Comparison of ENCODE assay signal across 21 cellular contexts in the genomic region with DNA sequence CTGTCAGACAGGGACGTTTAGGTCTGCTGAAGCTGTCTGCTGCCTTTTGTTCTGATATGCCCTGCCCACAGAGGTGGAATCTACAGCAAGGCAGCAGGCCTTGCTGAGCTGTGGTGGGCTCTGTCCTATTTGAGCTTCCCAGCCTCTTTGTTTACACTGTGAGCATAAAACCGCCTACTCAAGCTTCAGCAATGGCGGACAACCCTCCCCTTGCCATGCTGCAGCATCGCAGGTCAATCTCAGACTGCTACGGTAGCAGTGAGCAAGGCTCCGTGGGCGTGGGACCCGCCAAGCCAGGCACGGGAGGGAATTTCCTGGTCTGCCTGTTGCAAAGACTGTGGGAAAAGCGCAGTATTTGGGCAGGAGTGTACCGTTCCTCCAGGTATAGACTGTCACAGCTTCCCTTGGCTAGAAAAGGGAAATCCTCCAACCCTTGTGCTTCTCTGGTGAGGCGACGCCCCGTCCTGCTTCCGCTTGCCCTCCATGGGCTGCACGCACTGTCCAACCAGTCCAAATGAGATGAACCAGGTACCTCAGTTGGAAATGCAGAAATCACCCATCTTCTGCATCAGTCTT.
"Had no signal": no experiment of that assay in that cellular context is flagged by ENCODE, and none has a peak within 500 bp of the region (broad histone marks: within the 10 kb centered on the region; RNA-seq: fewer than 3 reads in every experiment).

No MANE protein-coding gene starts in this region.

- ATAC-seq: activated CD4-positive, alpha-beta T cell treated with anti-CD3 and anti-CD28 coated beads for 36 hours; foreskin keratinocyte; left lobe of liver; psoas muscle; right lobe of liver; stimulated activated memory B cell treated with anti-CD40 and anti-IgM and Interleukin-4, amounts not matched to agents 10 μg/mL and 1 μg/mL and 100 μg/mL, for 72 hours; upper lobe of right lung had no signal

- H3K27ac Mint-ChIP-seq: activated CD4-positive, alpha-beta T cell treated with anti-CD3 and anti-CD28 coated beads for 36 hours; activated naive CD8-positive, alpha-beta T cell; dendritic cell treated with granulocyte-macrophage colony-stimulating factor and Interleukin-4, amounts not matched to agents 40 ng/mL and 50 ng/mL, for 4 days; stimulated activated memory B cell treated with anti-CD40 and anti-IgM and Interleukin-4, amounts not matched to agents 10 μg/mL and 1 μg/mL and 100 μg/mL, for 72 hours; T-helper 2 cell treated with Interferon-gamma antibody and Interleukin-4, amounts not matched to agents 5 μg/mL and 100 μg/mL, for 36 hours had no signal

- H3K27me3 ChIP-seq: ovary, right lobe of liver had no signal

- H3K4me1 ChIP-seq: foreskin keratinocyte, right lobe of liver, upper lobe of right lung had no signal

- H3K27ac ChIP-seq: foreskin keratinocyte, ovary, psoas muscle, right lobe of liver, thoracic aorta, upper lobe of right lung had no signal

- H3K9me3 Mint-ChIP-seq: dendritic cell treated with granulocyte-macrophage colony-stimulating factor and Interleukin-4, amounts not matched to agents 40 ng/mL and 50 ng/mL, for 4 days; stimulated activated memory B cell treated with anti-CD40 and anti-IgM and Interleukin-4, amounts not matched to agents 10 μg/mL and 1 μg/mL and 100 μg/mL, for 72 hours; T-helper 2 cell treated with Interferon-gamma antibody and Interleukin-4, amounts not matched to agents 5 μg/mL and 100 μg/mL, for 36 hours had no signal

- H3K36me3 ChIP-seq: ovary, right lobe of liver, thoracic aorta, upper lobe of right lung had no signal

- DNase-seq: activated CD4-positive, alpha-beta T cell treated with anti-CD3 and anti-CD28 coated beads for 36 hours; activated CD4-positive, alpha-beta T cell treated with anti-CD3 and anti-CD28 coated beads, Interleukin-2, amount 50 U/mL, for 48 hours; activated gamma-delta T cell treated with Interleukin-2 at 50 U/mL for 16 hours; effector memory CD4-positive, alpha-beta T cell; foreskin keratinocyte; hippocampal formation; islet precursor cell; midbrain; ovary; psoas muscle; right lobe of liver; small intestine; stimulated activated CD4-positive, alpha-beta T cell treated with anti-CD3 and anti-CD28 coated beads, Interleukin-4, amount 100 ng/mL, for 24 hours; upper lobe of right lung had no signal

- H3K4me3 ChIP-seq: lung, ovary, psoas muscle, right lobe of liver, thoracic aorta, upper lobe of right lung had no signal

- H3K4me3 Mint-ChIP-seq: activated CD4-positive, alpha-beta T cell treated with anti-CD3 and anti-CD28 coated beads for 36 hours; activated naive CD8-positive, alpha-beta T cell; dendritic cell treated with granulocyte-macrophage colony-stimulating factor and Interleukin-4, amounts not matched to agents 40 ng/mL and 50 ng/mL, for 4 days; stimulated activated memory B cell treated with anti-CD40 and anti-IgM and Interleukin-4, amounts not matched to agents 10 μg/mL and 1 μg/mL and 100 μg/mL, for 72 hours; T-helper 2 cell treated with Interferon-gamma antibody and Interleukin-4, amounts not matched to agents 5 μg/mL and 100 μg/mL, for 36 hours had no signal

- H3K9me3 ChIP-seq: ovary, right lobe of liver, thoracic aorta, upper lobe of right lung had no signal

- H3K36me3 Mint-ChIP-seq: activated naive CD8-positive, alpha-beta T cell; stimulated activated memory B cell treated with anti-CD40 and anti-IgM and Interleukin-4, amounts not matched to agents 10 μg/mL and 1 μg/mL and 100 μg/mL, for 72 hours had no signal

- H3K4me1 Mint-ChIP-seq: activated CD4-positive, alpha-beta T cell treated with anti-CD3 and anti-CD28 coated beads for 36 hours; stimulated activated memory B cell treated with anti-CD40 and anti-IgM and Interleukin-4, amounts not matched to agents 10 μg/mL and 1 μg/mL and 100 μg/mL, for 72 hours had no signal
